In genomic region chrX:140273921-140274320, GRCh38 we compare ENCODE assay signal across 23 cellular contexts.
"Had no signal": no experiment of that assay in that cellular context is flagged by ENCODE, and none has a peak within 500 bp of the region (broad histone marks: within the 10 kb centered on the region; RNA-seq: fewer than 3 reads in every experiment).

No MANE protein-coding gene starts in this region.

- H3K4me1 ChIP-seq: left ventricle myocardium inferior, parathyroid adenoma, psoas muscle, right atrium auricular region, right lobe of liver, suprapubic skin, tibial nerve, upper lobe of left lung, vagina had no signal

- H3K27me3 ChIP-seq: neutrophil, right atrium auricular region, right lobe of liver, suprapubic skin, tibial nerve, upper lobe of left lung, vagina had no signal

- H3K36me3 ChIP-seq: left ventricle myocardium inferior, neutrophil, right atrium auricular region, right lobe of liver, suprapubic skin, thoracic aorta, tibial nerve, upper lobe of left lung, vagina had no signal

- DNase-seq: hypothalamus; islet precursor cell; left ventricle myocardium inferior; naive B cell; natural killer cell; occipital lobe; psoas muscle; right lobe of liver; stimulated activated CD4-positive, alpha-beta T cell treated with anti-CD3 and anti-CD28 coated beads, Interleukin-1b, Interleukin-23, amount 100 ng/mL, for 48 hours; stimulated activated CD4-positive, alpha-beta T cell treated with anti-CD3 and anti-CD28 coated beads, Interleukin-4, amount 100 ng/mL, for 1 hour; stimulated activated naive B cell treated with anti-CD40 and anti-IgM and Interleukin-4, amounts not matched to agents 10 μg/mL and 1 μg/mL and 100 μg/mL, for 72 hours had no signal

- H3K4me1 Mint-ChIP-seq: mesothelial cell of epicardium; naive B cell; natural killer cell; stimulated activated naive B cell treated with anti-CD40 and anti-IgM and Interleukin-4, amounts not matched to agents 10 μg/mL and 1 μg/mL and 100 μg/mL, for 72 hours had no signal

- H3K9ac ChIP-seq: parathyroid adenoma had no signal

- H3K4me3 Mint-ChIP-seq: mesothelial cell of epicardium; naive B cell; natural killer cell; stimulated activated naive B cell treated with anti-CD40 and anti-IgM and Interleukin-4, amounts not matched to agents 10 μg/mL and 1 μg/mL and 100 μg/mL, for 72 hours; stimulated activated naive CD8-positive, alpha-beta T cell treated with anti-CD3 and anti-CD28 coated beads, Interleukin-15, Interleukin-2, amounts not matched to agents 100 ng/mL and 50 ng/mL, for 24 hours had no signal

- H3K9me3 Mint-ChIP-seq: stimulated activated naive CD8-positive, alpha-beta T cell treated with anti-CD3 and anti-CD28 coated beads, Interleukin-15, Interleukin-2, amounts not matched to agents 100 ng/mL and 50 ng/mL, for 24 hours had no signal

- H3K27ac Mint-ChIP-seq: mesothelial cell of epicardium; natural killer cell; stimulated activated naive B cell treated with anti-CD40 and anti-IgM and Interleukin-4, amounts not matched to agents 10 μg/mL and 1 μg/mL and 100 μg/mL, for 72 hours; stimulated activated naive CD8-positive, alpha-beta T cell treated with anti-CD3 and anti-CD28 coated beads, Interleukin-15, Interleukin-2, amounts not matched to agents 100 ng/mL and 50 ng/mL, for 24 hours had no signal

- H3K27ac ChIP-seq: left ventricle myocardium inferior, neutrophil, parathyroid adenoma, psoas muscle, right atrium auricular region, right lobe of liver, suprapubic skin, thoracic aorta, tibial nerve, upper lobe of left lung, vagina had no signal

- H2AFZ ChIP-seq: parathyroid adenoma had no signal

- H3K4me2 ChIP-seq: smooth muscle cell had no signal

- ATAC-seq: natural killer cell; psoas muscle; right lobe of liver; stimulated activated naive B cell treated with anti-CD40 and anti-IgM and Interleukin-4, amounts not matched to agents 10 μg/mL and 1 μg/mL and 100 μg/mL, for 72 hours had no signal

- H3K79me2 ChIP-seq: parathyroid adenoma had no signal

- H3K4me3 ChIP-seq: left ventricle myocardium inferior, lung, psoas muscle, right atrium auricular region, right lobe of liver, smooth muscle cell, suprapubic skin, thoracic aorta, tibial nerve, upper lobe of left lung, vagina had no signal

- H3K36me3 Mint-ChIP-seq: mesothelial cell of epicardium; naive B cell; natural killer cell; stimulated activated naive B cell treated with anti-CD40 and anti-IgM and Interleukin-4, amounts not matched to agents 10 μg/mL and 1 μg/mL and 100 μg/mL, for 72 hours had no signal

- H3K9me3 ChIP-seq: neutrophil, psoas muscle, right lobe of liver, suprapubic skin, thoracic aorta, vagina had no signal

- H3K27me3 Mint-ChIP-seq: naive B cell; stimulated activated naive B cell treated with anti-CD40 and anti-IgM and Interleukin-4, amounts not matched to agents 10 μg/mL and 1 μg/mL and 100 μg/mL, for 72 hours; stimulated activated naive CD8-positive, alpha-beta T cell treated with anti-CD3 and anti-CD28 coated beads, Interleukin-15, Interleukin-2, amounts not matched to agents 100 ng/mL and 50 ng/mL, for 24 hours had no signal
